Comparison of ENCODE assay signal across 8 cellular contexts in the genomic region with DNA sequence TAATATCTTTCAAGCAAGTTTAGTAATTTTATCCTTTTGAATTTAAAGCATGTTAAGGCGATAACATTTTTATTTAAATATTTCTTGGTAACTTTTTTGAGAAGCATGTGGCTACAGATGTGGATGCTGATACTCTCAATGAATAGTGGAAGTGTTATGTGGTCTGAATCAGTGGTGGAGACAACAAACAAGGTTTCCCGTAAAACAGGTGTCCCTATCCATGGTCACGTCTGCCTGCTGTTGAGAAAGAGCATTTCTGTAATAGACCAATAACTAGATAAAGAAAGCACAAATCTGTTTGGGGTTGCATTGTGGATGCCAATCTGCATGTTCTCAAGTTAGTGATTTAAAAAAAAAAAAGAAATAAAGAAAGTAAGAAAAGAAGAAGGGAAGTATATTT.
"Had no signal": no experiment of that assay in that cellular context is flagged by ENCODE, and none has a peak within 500 bp of the region (broad histone marks: within the 10 kb centered on the region; RNA-seq: fewer than 3 reads in every experiment).

No MANE protein-coding gene starts in this region.

- H3K4me3 ChIP-seq: GM12878 had no signal

- FAIRE-seq: G401.6, GM12878, GM12891, GM12892, GM18507, GM19239 had no signal

- ATAC-seq: GM12878 had no signal

- DNase-seq: GDM1, GF-D8 had no signal
